In the genomic region with DNA sequence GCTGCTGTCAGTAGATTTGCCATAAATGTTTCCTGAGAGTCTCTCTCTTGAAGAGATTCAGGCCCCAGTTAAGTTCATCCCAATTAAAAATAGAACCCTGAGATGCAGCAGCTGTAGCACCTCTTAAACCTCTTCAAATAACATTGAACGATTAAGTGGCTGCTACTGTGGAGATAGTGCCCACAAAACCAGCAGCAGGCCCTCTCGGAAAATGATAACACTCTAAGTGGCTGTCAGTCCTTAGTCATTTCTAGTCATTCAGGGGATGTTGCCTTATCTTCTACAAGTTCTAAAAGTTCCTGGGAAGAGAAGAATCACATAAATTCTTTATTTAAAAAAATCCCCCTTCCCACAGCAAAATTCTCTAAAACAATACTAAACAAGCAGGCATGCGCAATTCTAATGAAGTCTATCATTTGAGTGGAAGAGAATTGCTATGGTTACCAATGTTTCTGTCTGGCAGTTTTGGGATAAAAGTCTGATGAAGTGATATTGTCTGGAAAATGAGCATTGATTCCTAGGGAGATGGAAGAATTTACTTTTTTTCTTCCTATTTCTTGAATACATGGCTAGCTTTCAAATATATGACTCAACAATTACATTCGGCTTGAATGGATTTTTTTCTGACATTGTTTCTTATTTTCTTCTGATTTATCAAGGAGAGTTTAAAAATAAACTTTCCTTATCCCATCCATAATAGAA, we compare ENCODE assay signal across 1 cellular context.
TF ChIP-seq lines count a peak whose summit lies in the region.

No MANE protein-coding gene starts in this region.

TF ChIP-seq in K562, 482 proteins besides CTCF, POLR2A, EP300 and RAD21 (continued from another document):
- TF ChIP-seq NFRKB (IDR thresholded peaks at IDR 0.05; ENCODE audit: low read depth) (no peak), ZNF12 (CRISPR knock-in tag; IDR thresholded peaks at IDR 0.05) (no peak), POLR2AphosphoS5 (IDR thresholded peaks at IDR 0.05; ENCODE audit: control insufficient read depth, insufficient read depth, low read depth, low read length) (peak; percentile 96)
- TF ChIP-seq, protein P1, sequence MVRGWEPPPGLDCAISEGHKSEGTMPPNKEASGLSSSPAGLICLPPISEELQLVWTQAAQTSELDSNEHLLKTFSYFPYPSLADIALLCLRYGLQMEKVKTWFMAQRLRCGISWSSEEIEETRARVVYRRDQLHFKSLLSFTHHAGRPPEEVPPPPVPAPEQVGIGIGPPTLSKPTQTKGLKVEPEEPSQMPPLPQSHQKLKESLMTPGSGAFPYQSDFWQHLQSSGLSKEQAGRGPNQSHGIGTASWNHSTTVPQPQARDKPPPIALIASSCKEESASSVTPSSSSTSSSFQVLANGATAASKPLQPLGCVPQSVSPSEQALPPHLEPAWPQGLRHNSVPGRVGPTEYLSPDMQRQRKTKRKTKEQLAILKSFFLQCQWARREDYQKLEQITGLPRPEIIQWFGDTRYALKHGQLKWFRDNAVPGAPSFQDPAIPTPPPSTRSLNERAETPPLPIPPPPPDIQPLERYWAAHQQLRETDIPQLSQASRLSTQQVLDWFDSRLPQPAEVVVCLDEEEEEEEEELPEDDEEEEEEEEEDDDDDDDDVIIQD (CRISPR knock-in tag; IDR thresholded peaks at IDR 0.05): no peak
